ENCODE assay signal across 2 cellular contexts in the genomic region with DNA sequence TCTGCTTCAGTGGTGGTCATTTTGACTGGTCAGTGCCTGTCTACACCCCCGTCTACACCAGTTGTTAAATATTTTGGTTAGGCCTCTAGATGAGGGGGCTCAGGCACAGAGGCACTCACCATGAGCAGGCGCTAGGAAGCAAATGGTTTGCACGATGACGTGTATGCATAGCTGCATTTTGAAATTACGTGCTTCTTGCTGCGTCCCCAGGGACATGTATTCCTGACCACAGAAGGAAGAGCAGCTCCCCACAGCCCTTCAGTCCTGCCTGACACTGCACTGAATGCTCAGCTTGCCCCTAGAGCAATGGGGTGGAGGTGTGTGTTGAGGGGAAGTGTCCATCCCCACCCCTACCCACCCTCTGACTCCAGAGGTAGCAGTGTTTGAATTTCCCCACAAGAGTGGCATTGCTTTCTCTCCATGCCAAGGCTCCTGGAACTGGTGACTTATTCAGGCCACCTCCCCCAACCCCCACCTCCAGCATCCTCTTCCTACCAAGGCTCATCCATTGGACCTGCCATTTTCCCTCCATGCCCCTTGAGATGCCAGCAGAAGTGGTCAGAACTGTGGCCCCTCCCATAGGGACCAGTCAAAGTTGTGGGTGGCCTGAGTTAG.
TF ChIP-seq lines count a peak whose summit lies in the region.

No MANE protein-coding gene starts in this region.

TF ChIP-seq in IMR-90, 13 proteins besides CTCF, POLR2A, EP300 and RAD21:
- TF ChIP-seq RCOR1 (IDR thresholded peaks at IDR 0.05; ENCODE audit: insufficient replicate concordance, low read length) (no peak), MXI1 (IDR thresholded peaks at IDR 0.05; ENCODE audit: borderline replicate concordance, low read depth, low read length) (no peak)

TF ChIP-seq in H1, 55 proteins besides CTCF, POLR2A, EP300 and RAD21:
- TF ChIP-seq SIN3A (conservative IDR thresholded peaks at IDR 0.05 in 1 of 2, IDR thresholded peaks at IDR 0.05 in 1 of 2; ENCODE audit: low read depth in 1 of 2, low read length in 2 of 2) (no peak), KDM4A (IDR thresholded peaks at IDR 0.05; ENCODE audit: low read depth, low read length, severe bottlenecking) (no peak), NANOG (IDR thresholded peaks at IDR 0.05; ENCODE audit: insufficient read depth, low read depth, low read length, poor library complexity, severe bottlenecking) (no peak), TAF1 (IDR thresholded peaks at IDR 0.05; ENCODE audit: low read depth, low read length) (no peak), TAF7 (optimal IDR thresholded peaks at IDR 0.05; ENCODE audit: borderline replicate concordance, low read depth, low read length) (no peak), RXRA (IDR thresholded peaks at IDR 0.05; ENCODE audit: insufficient read depth, low read depth, low read length) (no peak), JUN (IDR thresholded peaks at IDR 0.05; ENCODE audit: low read depth, low read length) (no peak), CTBP2 (IDR thresholded peaks at IDR 0.05; ENCODE audit: borderline replicate concordance, insufficient read depth, insufficient read length, low read length) (no peak), CHD2 (IDR thresholded peaks at IDR 0.05; ENCODE audit: low read length) (no peak)
- TF ChIP-seq, protein P1, sequence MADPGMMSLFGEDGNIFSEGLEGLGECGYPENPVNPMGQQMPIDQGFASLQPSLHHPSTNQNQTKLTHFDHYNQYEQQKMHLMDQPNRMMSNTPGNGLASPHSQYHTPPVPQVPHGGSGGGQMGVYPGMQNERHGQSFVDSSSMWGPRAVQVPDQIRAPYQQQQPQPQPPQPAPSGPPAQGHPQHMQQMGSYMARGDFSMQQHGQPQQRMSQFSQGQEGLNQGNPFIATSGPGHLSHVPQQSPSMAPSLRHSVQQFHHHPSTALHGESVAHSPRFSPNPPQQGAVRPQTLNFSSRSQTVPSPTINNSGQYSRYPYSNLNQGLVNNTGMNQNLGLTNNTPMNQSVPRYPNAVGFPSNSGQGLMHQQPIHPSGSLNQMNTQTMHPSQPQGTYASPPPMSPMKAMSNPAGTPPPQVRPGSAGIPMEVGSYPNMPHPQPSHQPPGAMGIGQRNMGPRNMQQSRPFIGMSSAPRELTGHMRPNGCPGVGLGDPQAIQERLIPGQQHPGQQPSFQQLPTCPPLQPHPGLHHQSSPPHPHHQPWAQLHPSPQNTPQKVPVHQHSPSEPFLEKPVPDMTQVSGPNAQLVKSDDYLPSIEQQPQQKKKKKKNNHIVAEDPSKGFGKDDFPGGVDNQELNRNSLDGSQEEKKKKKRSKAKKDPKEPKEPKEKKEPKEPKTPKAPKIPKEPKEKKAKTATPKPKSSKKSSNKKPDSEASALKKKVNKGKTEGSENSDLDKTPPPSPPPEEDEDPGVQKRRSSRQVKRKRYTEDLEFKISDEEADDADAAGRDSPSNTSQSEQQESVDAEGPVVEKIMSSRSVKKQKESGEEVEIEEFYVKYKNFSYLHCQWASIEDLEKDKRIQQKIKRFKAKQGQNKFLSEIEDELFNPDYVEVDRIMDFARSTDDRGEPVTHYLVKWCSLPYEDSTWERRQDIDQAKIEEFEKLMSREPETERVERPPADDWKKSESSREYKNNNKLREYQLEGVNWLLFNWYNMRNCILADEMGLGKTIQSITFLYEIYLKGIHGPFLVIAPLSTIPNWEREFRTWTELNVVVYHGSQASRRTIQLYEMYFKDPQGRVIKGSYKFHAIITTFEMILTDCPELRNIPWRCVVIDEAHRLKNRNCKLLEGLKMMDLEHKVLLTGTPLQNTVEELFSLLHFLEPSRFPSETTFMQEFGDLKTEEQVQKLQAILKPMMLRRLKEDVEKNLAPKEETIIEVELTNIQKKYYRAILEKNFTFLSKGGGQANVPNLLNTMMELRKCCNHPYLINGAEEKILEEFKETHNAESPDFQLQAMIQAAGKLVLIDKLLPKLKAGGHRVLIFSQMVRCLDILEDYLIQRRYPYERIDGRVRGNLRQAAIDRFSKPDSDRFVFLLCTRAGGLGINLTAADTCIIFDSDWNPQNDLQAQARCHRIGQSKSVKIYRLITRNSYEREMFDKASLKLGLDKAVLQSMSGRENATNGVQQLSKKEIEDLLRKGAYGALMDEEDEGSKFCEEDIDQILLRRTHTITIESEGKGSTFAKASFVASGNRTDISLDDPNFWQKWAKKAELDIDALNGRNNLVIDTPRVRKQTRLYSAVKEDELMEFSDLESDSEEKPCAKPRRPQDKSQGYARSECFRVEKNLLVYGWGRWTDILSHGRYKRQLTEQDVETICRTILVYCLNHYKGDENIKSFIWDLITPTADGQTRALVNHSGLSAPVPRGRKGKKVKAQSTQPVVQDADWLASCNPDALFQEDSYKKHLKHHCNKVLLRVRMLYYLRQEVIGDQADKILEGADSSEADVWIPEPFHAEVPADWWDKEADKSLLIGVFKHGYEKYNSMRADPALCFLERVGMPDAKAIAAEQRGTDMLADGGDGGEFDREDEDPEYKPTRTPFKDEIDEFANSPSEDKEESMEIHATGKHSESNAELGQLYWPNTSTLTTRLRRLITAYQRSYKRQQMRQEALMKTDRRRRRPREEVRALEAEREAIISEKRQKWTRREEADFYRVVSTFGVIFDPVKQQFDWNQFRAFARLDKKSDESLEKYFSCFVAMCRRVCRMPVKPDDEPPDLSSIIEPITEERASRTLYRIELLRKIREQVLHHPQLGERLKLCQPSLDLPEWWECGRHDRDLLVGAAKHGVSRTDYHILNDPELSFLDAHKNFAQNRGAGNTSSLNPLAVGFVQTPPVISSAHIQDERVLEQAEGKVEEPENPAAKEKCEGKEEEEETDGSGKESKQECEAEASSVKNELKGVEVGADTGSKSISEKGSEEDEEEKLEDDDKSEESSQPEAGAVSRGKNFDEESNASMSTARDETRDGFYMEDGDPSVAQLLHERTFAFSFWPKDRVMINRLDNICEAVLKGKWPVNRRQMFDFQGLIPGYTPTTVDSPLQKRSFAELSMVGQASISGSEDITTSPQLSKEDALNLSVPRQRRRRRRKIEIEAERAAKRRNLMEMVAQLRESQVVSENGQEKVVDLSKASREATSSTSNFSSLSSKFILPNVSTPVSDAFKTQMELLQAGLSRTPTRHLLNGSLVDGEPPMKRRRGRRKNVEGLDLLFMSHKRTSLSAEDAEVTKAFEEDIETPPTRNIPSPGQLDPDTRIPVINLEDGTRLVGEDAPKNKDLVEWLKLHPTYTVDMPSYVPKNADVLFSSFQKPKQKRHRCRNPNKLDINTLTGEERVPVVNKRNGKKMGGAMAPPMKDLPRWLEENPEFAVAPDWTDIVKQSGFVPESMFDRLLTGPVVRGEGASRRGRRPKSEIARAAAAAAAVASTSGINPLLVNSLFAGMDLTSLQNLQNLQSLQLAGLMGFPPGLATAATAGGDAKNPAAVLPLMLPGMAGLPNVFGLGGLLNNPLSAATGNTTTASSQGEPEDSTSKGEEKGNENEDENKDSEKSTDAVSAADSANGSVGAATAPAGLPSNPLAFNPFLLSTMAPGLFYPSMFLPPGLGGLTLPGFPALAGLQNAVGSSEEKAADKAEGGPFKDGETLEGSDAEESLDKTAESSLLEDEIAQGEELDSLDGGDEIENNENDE (IDR thresholded peaks at IDR 0.05; ENCODE audit: insufficient replicate concordance, low read length): no peak
TF ChIP-seq in H1: peak in this region for 0.
